Comparison of ENCODE assay signal across 8 cellular contexts in genomic region chr3:33799202-33799551, GRCh38. TPM values are rescaled to one million over a fixed set of nuclear protein-coding genes. Genes with fewer than 3 reads are reported as not detected.
DNase-seq lines count a peak whose midpoint lies in the region; ATAC-seq and TF ChIP-seq lines count a peak whose summit lies in the region.

No MANE protein-coding gene starts in this region.

- H3K27ac ChIP-seq in WERI-Rb-1 (peak overlapping the region; percentile 84), right cardiac atrium (ENCODE audit: low read length) (peak overlapping the region; percentile 99), spleen (peak overlapping the region; percentile 89 to 97 (median 94))

- intact Hi-C loops in right cardiac atrium (cut with DNase I): no loop called here
- intact Hi-C loops in spleen (cut with DNase I; ENCODE audit: low total_unique reads): no loop called here

- H3K4me3 ChIP-seq in HFF-Myc (replicated peaks; ENCODE audit: low read depth, low read length) (peak overlapping the region; percentile 91), WERI-Rb-1 (ENCODE audit: low read depth, low read length) (peak overlapping the region; percentile 63), right cardiac atrium (ENCODE audit: low read length) (peak overlapping the region; percentile 91), spleen (peak overlapping the region; percentile 65 to 95 (median 90))

- TF ChIP-seq POLR2A in spleen (IDR thresholded peaks at IDR 0.05): no peak

- peaks cover 10% of the 10 kb centered on the region for H3K36me3 ChIP-seq in WERI-Rb-1
- peaks cover 0 to 17% (median 1%) of the 10 kb centered on the region in 6 donors for H3K36me3 ChIP-seq in spleen

- TF ChIP-seq CTCF in HFF-Myc (IDR thresholded peaks at IDR 0.05; ENCODE audit: low read depth, low read length, missing control alignments) (no peak), WERI-Rb-1 (IDR thresholded peaks at IDR 0.05; ENCODE audit: low read depth, low read length) (no peak), spleen (IDR thresholded peaks at IDR 0.05 in 8 of 11, conservative IDR thresholded peaks at IDR 0.05 in 3 of 11) (no peak)

- ATAC-seq in right cardiac atrium: no peak
- no peak for ATAC-seq in GM19023 (IDR thresholded peaks at IDR 0.05; ENCODE audit: unreplicated experiment)
- no peak for ATAC-seq in GM19324 (IDR thresholded peaks at IDR 0.05; ENCODE audit: low FRiP score, unreplicated experiment)
- no peak for ATAC-seq in HG02938 (IDR thresholded peaks at IDR 0.05; ENCODE audit: unreplicated experiment)

- H3K9me3 ChIP-seq in WERI-Rb-1 (ENCODE audit: severe bottlenecking): no peaks in the 10 kb centered on the region
- H3K9me3 ChIP-seq in right cardiac atrium (ENCODE audit: control insufficient read depth, low read length): no peaks in the 10 kb centered on the region
- H3K9me3 ChIP-seq in spleen: no peaks in the 10 kb centered on the region

- H3K4me1 ChIP-seq in right cardiac atrium (ENCODE audit: control insufficient read depth, insufficient read depth, low read length) (peaks cover 5% of the 10 kb centered on the region), spleen (peaks cover 33 to 68% (median 53%) of the 10 kb centered on the region in 6 donors)

- H3K27me3 ChIP-seq in WERI-Rb-1 (ENCODE audit: insufficient read depth, low read depth, severe bottlenecking) (no peaks in the 10 kb centered on the region), right cardiac atrium (ENCODE audit: control insufficient read depth, insufficient read depth) (no peaks in the 10 kb centered on the region), spleen (replicated peaks in 1 of 7) (no peaks in the 10 kb centered on the region)

- DNase-seq in HFF-Myc (ENCODE audit: extremely low read depth, low read depth) (no peak), WERI-Rb-1 (no peak), right cardiac atrium (no peak), spleen (no peak), GDM1 (lab: John Stamatoyannopoulos, UW) (no peak)

- WGBS in right cardiac atrium: 14% methylated on average over 3 of the region's 3 CpGs
- WGBS in spleen, 5 donors: 20 to 32% (median 21%) methylated on average over 3 of the region's 3 CpGs

RNA-seq across cellular contexts. Expression of gene PDCD6IP, which starts 0.7 kb away (rescaled TPM):
- total RNA-seq in right cardiac atrium: 100 to 1,000 TPM; 120 to 141 (median 129) TPM
- polyA plus RNA-seq in right cardiac atrium: 31.5 TPM
- 100 to 1,000 TPM; 121 to 265 (median 199) TPM for total RNA-seq in spleen
- polyA plus RNA-seq in spleen: 10 to 100 TPM; 30.5 to 39.4 (median 37.4) TPM
